Comparison of ENCODE assay signal across 1 cellular context in genomic region chr2:73292316-73292905, GRCh38.
TF ChIP-seq lines count a peak whose summit lies in the region.

No MANE protein-coding gene starts in this region.

TF ChIP-seq in WTC11, 78 proteins besides CTCF, POLR2A, EP300 and RAD21 (continued from another document):
- TF ChIP-seq FOXP1 (CRISPR knock-in tag; IDR thresholded peaks at IDR 0.05; ENCODE audit: borderline replicate concordance) (no peak), ZNF416 (CRISPR knock-in tag; IDR thresholded peaks at IDR 0.05) (no peak), RELA (CRISPR knock-in tag; IDR thresholded peaks at IDR 0.05; ENCODE audit: borderline replicate concordance) (no peak), ATF6 (CRISPR knock-in tag; IDR thresholded peaks at IDR 0.05) (no peak), STAT6 (CRISPR knock-in tag; conservative IDR thresholded peaks at IDR 0.05; ENCODE audit: low read depth) (no peak), SOX15 (CRISPR knock-in tag; IDR thresholded peaks at IDR 0.05) (no peak), TEAD4 (CRISPR knock-in tag; IDR thresholded peaks at IDR 0.05) (no peak)
- TF ChIP-seq, protein P1, sequence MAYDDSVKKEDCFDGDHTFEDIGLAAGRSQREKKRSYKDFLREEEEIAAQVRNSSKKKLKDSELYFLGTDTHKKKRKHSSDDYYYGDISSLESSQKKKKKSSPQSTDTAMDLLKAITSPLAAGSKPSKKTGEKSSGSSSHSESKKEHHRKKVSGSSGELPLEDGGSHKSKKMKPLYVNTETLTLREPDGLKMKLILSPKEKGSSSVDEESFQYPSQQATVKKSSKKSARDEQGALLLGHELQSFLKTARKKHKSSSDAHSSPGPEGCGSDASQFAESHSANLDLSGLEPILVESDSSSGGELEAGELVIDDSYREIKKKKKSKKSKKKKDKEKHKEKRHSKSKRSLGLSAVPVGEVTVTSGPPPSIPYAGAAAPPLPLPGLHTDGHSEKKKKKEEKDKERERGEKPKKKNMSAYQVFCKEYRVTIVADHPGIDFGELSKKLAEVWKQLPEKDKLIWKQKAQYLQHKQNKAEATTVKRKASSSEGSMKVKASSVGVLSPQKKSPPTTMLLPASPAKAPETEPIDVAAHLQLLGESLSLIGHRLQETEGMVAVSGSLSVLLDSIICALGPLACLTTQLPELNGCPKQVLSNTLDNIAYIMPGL (CRISPR knock-in tag; IDR thresholded peaks at IDR 0.05): no peak
